ENCODE assay signal across 12 cellular contexts in genomic region chr4:102553982-102554381, GRCh38. TPM values are rescaled to one million over a fixed set of nuclear protein-coding genes. Genes with fewer than 3 reads are reported as not detected.
DNase-seq lines count a peak whose midpoint lies in the region; ATAC-seq and TF ChIP-seq lines count a peak whose summit lies in the region.
"Had no signal": no experiment of that assay in that cellular context is flagged by ENCODE, and none has a peak within 500 bp of the region (broad histone marks: within the 10 kb centered on the region; RNA-seq: fewer than 3 reads in every experiment).

No MANE protein-coding gene starts in this region.

- CTCF ChIA-PET in activated naive CD4-positive, alpha-beta T cell treated with anti-CD3 and anti-CD28 coated beads for 36 hours (lab: Charles Lee), result no interaction called here
- CTCF ChIA-PET in activated B cell treated with CpG ODN at 0.5 μM for 24 hours (lab: Charles Lee), result interaction anchor here (1.3 kb wide), 1 partner anchor 11 kb away, joined by 3 read pairs; no protein-coding TSS in a partner anchor

- WGBS in smooth muscle cell (ENCODE audit: low lambda C conversion rate), result 92% methylated on average over 1 of the region's 1 CpG

- no peaks in the 10 kb centered on the region for H3K9me3 ChIP-seq in smooth muscle cell (replicated peaks; ENCODE audit: low read depth)

- peaks cover 4% of the 10 kb centered on the region for H4K20me1 ChIP-seq in smooth muscle cell (ENCODE audit: low read depth)

- peak overlapping the region; percentile 6 for H3K27ac ChIP-seq in smooth muscle cell (ENCODE audit: low read depth)

- no peaks in the 10 kb centered on the region for H3K9me3 Mint-ChIP-seq in activated naive CD4-positive, alpha-beta T cell treated with anti-CD3 and anti-CD28 coated beads for 36 hours
- H3K9me3 Mint-ChIP-seq in activated B cell treated with CpG ODN at 0.5 μM for 24 hours, result no peaks in the 10 kb centered on the region
- H3K9me3 Mint-ChIP-seq: endodermal cell, H9 had no signal

- no peak for ATAC-seq in activated B cell treated with CpG ODN at 0.5 μM for 24 hours (ENCODE audit: low read depth)
- ATAC-seq in HG02798 (IDR thresholded peaks at IDR 0.05; ENCODE audit: poor library complexity, unreplicated experiment), result no peak

- H3K4me2 ChIP-seq in smooth muscle cell, result no peak overlapping the region

- DNase-seq in activated naive CD4-positive, alpha-beta T cell treated with anti-CD3 and anti-CD28 coated beads for 36 hours, result no peak
- DNase-seq in activated naive CD4-positive, alpha-beta T cell treated with Interleukin-2 at 50 U/mL for 16 hours, result no peak
- no peak for DNase-seq in activated B cell treated with CpG ODN at 0.5 μM for 24 hours
- DNase-seq in kidney glomerular epithelial cell (lab: John Stamatoyannopoulos, UW), result peak; percentile 34
- DNase-seq in smooth muscle cell (lab: John Stamatoyannopoulos, UW; ENCODE audit: unreplicated experiment), result no peak
- no peak for DNase-seq in islet precursor cell
- DNase-seq in T-helper 9 cell, result no peak
- DNase-seq: NCI-H446; stimulated activated CD4-positive, alpha-beta T cell treated with anti-CD3 and anti-CD28 coated beads, Interleukin-12 subunit alpha, Interleukin-12 subunit beta, amount 100 ng/mL, for 4 hours had no signal

- H3K36me3 Mint-ChIP-seq in activated naive CD4-positive, alpha-beta T cell treated with anti-CD3 and anti-CD28 coated beads for 36 hours (ENCODE audit: low read depth), result peaks cover 27% of the 10 kb centered on the region
- H3K36me3 Mint-ChIP-seq in activated B cell treated with CpG ODN at 0.5 μM for 24 hours (ENCODE audit: low read depth), result peaks cover 53% of the 10 kb centered on the region

- no peaks in the 10 kb centered on the region for H3K27me3 ChIP-seq in smooth muscle cell (ENCODE audit: low read depth)

- H3K9ac ChIP-seq in smooth muscle cell (ENCODE audit: low read depth), result no peak overlapping the region

- no peak overlapping the region for H3K4me3 Mint-ChIP-seq in activated naive CD4-positive, alpha-beta T cell treated with anti-CD3 and anti-CD28 coated beads for 36 hours
- no peak overlapping the region for H3K4me3 Mint-ChIP-seq in activated B cell treated with CpG ODN at 0.5 μM for 24 hours
- H3K4me3 Mint-ChIP-seq: endodermal cell, H9 had no signal

- H3K79me2 ChIP-seq in smooth muscle cell (ENCODE audit: low read depth), result no peaks in the 10 kb centered on the region

- TF ChIP-seq CTCF in activated B cell treated with CpG ODN at 0.5 μM for 24 hours (IDR thresholded peaks at IDR 0.05) (no peak), smooth muscle cell (IDR thresholded peaks at IDR 0.05; ENCODE audit: borderline replicate concordance, insufficient read depth, poor library complexity, severe bottlenecking) (no peak)

- intact Hi-C loops in activated naive CD4-positive, alpha-beta T cell treated with anti-CD3 and anti-CD28 coated beads for 36 hours (cut with micrococcal nuclease), result loop anchor here (10.0 kb wide), 1 partner anchor 1229 kb away; no protein-coding TSS in a partner anchor
- intact Hi-C loops in activated B cell treated with CpG ODN at 0.5 μM for 24 hours (cut with micrococcal nuclease), result loop anchor here (1.0 to 2.0 kb wide), 2 partner anchors 10 to 17 kb away; no protein-coding TSS in a partner anchor

- POLR2A ChIA-PET in activated B cell treated with CpG ODN at 0.5 μM for 24 hours (lab: Charles Lee), result interaction anchor here (1.7 to 2.5 kb wide), 2 partner anchors 11 to 53 kb away, joined by 5 to 9 read pairs; partner anchors contain the start of gene NFKB1

- no peak overlapping the region for H2AFZ ChIP-seq in smooth muscle cell (ENCODE audit: low read depth)

- H3K4me3 ChIP-seq in smooth muscle cell, result no peak overlapping the region

- H3K27me3 Mint-ChIP-seq in activated naive CD4-positive, alpha-beta T cell treated with anti-CD3 and anti-CD28 coated beads for 36 hours (ENCODE audit: low read depth), result no peaks in the 10 kb centered on the region
- H3K27me3 Mint-ChIP-seq in activated B cell treated with CpG ODN at 0.5 μM for 24 hours, result no peaks in the 10 kb centered on the region

- peak overlapping the region; percentile 72 for H3K27ac Mint-ChIP-seq in activated naive CD4-positive, alpha-beta T cell treated with anti-CD3 and anti-CD28 coated beads for 36 hours
- H3K27ac Mint-ChIP-seq in activated B cell treated with CpG ODN at 0.5 μM for 24 hours, result peak overlapping the region; percentile 54
- H3K27ac Mint-ChIP-seq: endodermal cell had no signal

- H3K4me1 Mint-ChIP-seq in activated naive CD4-positive, alpha-beta T cell treated with anti-CD3 and anti-CD28 coated beads for 36 hours (ENCODE audit: low read depth), result peaks cover 42% of the 10 kb centered on the region
- peaks cover 63% of the 10 kb centered on the region for H3K4me1 Mint-ChIP-seq in activated B cell treated with CpG ODN at 0.5 μM for 24 hours

- H3K36me3 ChIP-seq in smooth muscle cell (ENCODE audit: low read depth), result no peaks in the 10 kb centered on the region

- H3F3A ChIP-seq in smooth muscle cell (ENCODE audit: low read depth), result no peaks in the 10 kb centered on the region

- H3K4me1 ChIP-seq in smooth muscle cell (ENCODE audit: low read depth), result peaks cover 3% of the 10 kb centered on the region

RNA-seq across cellular contexts. Expression of gene NFKB1, which starts 52.8 kb away (rescaled TPM):
- total RNA-seq in activated naive CD4-positive, alpha-beta T cell treated with anti-CD3 and anti-CD28 coated beads for 36 hours, result 100 to 1,000 TPM; 121 to 134 TPM
- total RNA-seq in activated B cell treated with CpG ODN at 0.5 μM for 24 hours (274 and 308 TPM in 2 replicates), smooth muscle cell (15.6 and 30.4 TPM in 2 replicates)
- polyA plus RNA-seq in smooth muscle cell, result 16.1 and 20.9 TPM in 2 replicates
